ENCODE assay signal across 8 cellular contexts in genomic region chr3:8607285-8608040, GRCh38. TPM values are rescaled to one million over a fixed set of nuclear protein-coding genes. Genes with fewer than 3 reads are reported as not detected.
A peak's percentile ranks its signal among the peaks of the same experiment; 100 is the strongest.
DNase-seq lines count a peak whose midpoint lies in the region; ATAC-seq and TF ChIP-seq lines count a peak whose summit lies in the region.

No MANE protein-coding gene starts in this region.

- POLR2A ChIA-PET in CD4-positive, alpha-beta T cell (lab: Charles Lee), result no interaction called here

- ATAC-seq in CD4-positive, alpha-beta T cell (ENCODE audit: poor library complexity), result no peak

- peaks cover 5% of the 10 kb centered on the region for H3K27me3 Mint-ChIP-seq in CD4-positive, alpha-beta T cell

- no peak overlapping the region for H3K27ac ChIP-seq in brain microvascular endothelial cell
- H3K27ac ChIP-seq in CD4-positive, alpha-beta T cell (ENCODE audit: low read depth, low read length), result no peak overlapping the region

- peaks cover 3% of the 10 kb centered on the region for H3K9me3 Mint-ChIP-seq in CD4-positive, alpha-beta T cell

- no peak overlapping the region for H3K4me3 ChIP-seq in brain microvascular endothelial cell (ENCODE audit: low read depth, low read length)

- no peak overlapping the region for H3K4me3 Mint-ChIP-seq in CD4-positive, alpha-beta T cell

- DNase-seq in ELF-1 (ENCODE audit: low read depth, low spot score) (peak; percentile 83), HT1080 (ENCODE audit: low read depth) (peak; percentile 56), brain microvascular endothelial cell (peak; percentile 80), iris pigment epithelial cell (ENCODE audit: low read depth) (peak; percentile 81), superior temporal gyrus (ENCODE audit: extremely low spot score) (peak; percentile 56), NCI-H1436 treated with DMSO at 0.1 percent for 48 hours (lab: John Stamatoyannopoulos, UW) (no peak), NCI-H1930 (lab: John Stamatoyannopoulos, UW) (no peak)
- DNase-seq in CD4-positive, alpha-beta T cell, result no peak

- TF ChIP-seq CTCF in brain microvascular endothelial cell (IDR thresholded peaks at IDR 0.05; ENCODE audit: low read depth, low read length, missing control alignments), result peak; percentile 85
- TF ChIP-seq CTCF in CD4-positive, alpha-beta T cell (IDR thresholded peaks at IDR 0.05), result no peak

- intact Hi-C loops in CD4-positive, alpha-beta T cell (cut with DNase I, micrococcal nuclease), result no loop called here

- H3K27me3 ChIP-seq in brain microvascular endothelial cell (replicated peaks), result no peaks in the 10 kb centered on the region
- H3K27me3 ChIP-seq in CD4-positive, alpha-beta T cell (ENCODE audit: control insufficient read depth, insufficient read depth, low read length), result no peaks in the 10 kb centered on the region

- CTCF ChIA-PET in CD4-positive, alpha-beta T cell (lab: Charles Lee), result no interaction called here

- no peaks in the 10 kb centered on the region for H3K9me3 ChIP-seq in CD4-positive, alpha-beta T cell (ENCODE audit: control insufficient read depth, low read length)

- no peaks in the 10 kb centered on the region for H3K4me1 Mint-ChIP-seq in CD4-positive, alpha-beta T cell (ENCODE audit: low read depth)

- no peaks in the 10 kb centered on the region for H3K36me3 Mint-ChIP-seq in CD4-positive, alpha-beta T cell (ENCODE audit: low read depth)

- H3K27ac Mint-ChIP-seq in CD4-positive, alpha-beta T cell, result no peak overlapping the region

- in situ Hi-C loops in brain microvascular endothelial cell (cut with HindIII; ENCODE audit: low pct_ligation_motif_present, low sequenced_read_pairs), result no loop called here

- no peaks in the 10 kb centered on the region for H3K36me3 ChIP-seq in brain microvascular endothelial cell (replicated peaks)

RNA-seq across cellular contexts. Expression of gene SSUH2, which starts 37.1 kb away (rescaled TPM):
- 0.37 TPM in 1 of 2 replicates, not detected in the other for total RNA-seq in HT1080 (2014; rRNA removed; shearing (Covaris generic))
- 0.06 and 0.17 TPM in 2 replicates for polyA plus RNA-seq in HT1080 (2015; cell fraction: cytosol; rRNA removed)
- polyA plus RNA-seq in HT1080 (2015; cell fraction: nucleus; rRNA removed), result 0.28 and 0.49 TPM in 2 replicates
- not detected for total RNA-seq in CD4-positive, alpha-beta T cell

Comparison
In these comparisons a context has a peak if more than half of its experiments do, and no peak if none do; other contexts are left out.
1. DNase-seq: peak in ELF-1 (single experiment), HT1080 (single experiment), brain microvascular endothelial cell (single experiment), iris pigment epithelial cell (single experiment) and superior temporal gyrus (single experiment); none in NCI-H1436 treated with DMSO at 0.1 percent for 48 hours (single experiment), CD4-positive, alpha-beta T cell (0 of 10) and NCI-H1930 (0 of 2).